13 cellular contexts compared by ENCODE assay signal in genomic region chr1:22799971-22800370, GRCh38.
"Had no signal": no experiment of that assay in that cellular context is flagged by ENCODE, and none has a peak within 500 bp of the region (broad histone marks: within the 10 kb centered on the region; RNA-seq: fewer than 3 reads in every experiment).

No MANE protein-coding gene starts in this region.

- H3K9me3 ChIP-seq: ascending aorta, transverse colon, vagina had no signal

- H3K4me3 ChIP-seq: ascending aorta, transverse colon, vagina had no signal

- H3K27me3 ChIP-seq: ascending aorta, transverse colon, vagina had no signal

- H3K79me2 ChIP-seq: parathyroid adenoma had no signal

- H3K27ac Mint-ChIP-seq: activated CD4-positive, alpha-beta T cell treated with anti-CD3 and anti-CD28 coated beads, Interleukin-2, amount 10 ng/mL, durations not matched to agents 7 days and 5 days; activated naive CD8-positive, alpha-beta T cell treated with anti-CD3 and anti-CD28 coated beads, Interleukin-2, amount 10 ng/mL, durations not matched to agents 7 days and 5 days; activated T-helper 1 cell treated with anti-CD3 and anti-CD28 coated beads, Interleukin-12 subunit alpha, Interleukin-12 subunit beta, Interleukin-2, Interleukin-4 antibody, amounts not matched to agents 30 ng/mL and 10 ng/mL and 1 ng/mL, durations not matched to agents 14 hours and 24 hours and 36 hours; stimulated activated memory B cell treated with anti-CD40 and anti-IgM and Interleukin-4, amounts not matched to agents 10 μg/mL and 1 μg/mL and 100 μg/mL, for 72 hours had no signal

- H3K27me3 Mint-ChIP-seq: activated CD4-positive, alpha-beta T cell treated with anti-CD3 and anti-CD28 coated beads, Interleukin-2, amount 10 ng/mL, durations not matched to agents 7 days and 5 days had no signal

- H3K9ac ChIP-seq: parathyroid adenoma had no signal

- H3K36me3 ChIP-seq: ascending aorta, transverse colon, vagina had no signal

- H3K36me3 Mint-ChIP-seq: activated naive CD8-positive, alpha-beta T cell treated with anti-CD3 and anti-CD28 coated beads, Interleukin-2, amount 10 ng/mL, durations not matched to agents 7 days and 5 days; stimulated activated memory B cell treated with anti-CD40 and anti-IgM and Interleukin-4, amounts not matched to agents 10 μg/mL and 1 μg/mL and 100 μg/mL, for 72 hours had no signal

- H3K4me1 ChIP-seq: parathyroid adenoma had no signal

- H3K4me3 Mint-ChIP-seq: activated CD4-positive, alpha-beta T cell treated with anti-CD3 and anti-CD28 coated beads, Interleukin-2, amount 10 ng/mL, durations not matched to agents 7 days and 5 days; activated naive CD8-positive, alpha-beta T cell treated with anti-CD3 and anti-CD28 coated beads, Interleukin-2, amount 10 ng/mL, durations not matched to agents 7 days and 5 days; activated T-helper 1 cell treated with anti-CD3 and anti-CD28 coated beads, Interleukin-12 subunit alpha, Interleukin-12 subunit beta, Interleukin-2, Interleukin-4 antibody, amounts not matched to agents 30 ng/mL and 10 ng/mL and 1 ng/mL, durations not matched to agents 14 hours and 24 hours and 36 hours; nephron; stimulated activated memory B cell treated with anti-CD40 and anti-IgM and Interleukin-4, amounts not matched to agents 10 μg/mL and 1 μg/mL and 100 μg/mL, for 72 hours had no signal

- H3K4me1 Mint-ChIP-seq: activated CD4-positive, alpha-beta T cell treated with anti-CD3 and anti-CD28 coated beads, Interleukin-2, amount 10 ng/mL, durations not matched to agents 7 days and 5 days; activated naive CD8-positive, alpha-beta T cell treated with anti-CD3 and anti-CD28 coated beads, Interleukin-2, amount 10 ng/mL, durations not matched to agents 7 days and 5 days; stimulated activated memory B cell treated with anti-CD40 and anti-IgM and Interleukin-4, amounts not matched to agents 10 μg/mL and 1 μg/mL and 100 μg/mL, for 72 hours had no signal

- H2AFZ ChIP-seq: parathyroid adenoma had no signal

- H3K9me3 Mint-ChIP-seq: activated CD4-positive, alpha-beta T cell treated with anti-CD3 and anti-CD28 coated beads, Interleukin-2, amount 10 ng/mL, durations not matched to agents 7 days and 5 days; activated naive CD8-positive, alpha-beta T cell treated with anti-CD3 and anti-CD28 coated beads, Interleukin-2, amount 10 ng/mL, durations not matched to agents 7 days and 5 days; activated T-helper 1 cell treated with anti-CD3 and anti-CD28 coated beads, Interleukin-12 subunit alpha, Interleukin-12 subunit beta, Interleukin-2, Interleukin-4 antibody, amounts not matched to agents 30 ng/mL and 10 ng/mL and 1 ng/mL, durations not matched to agents 14 hours and 24 hours and 36 hours; nephron; stimulated activated memory B cell treated with anti-CD40 and anti-IgM and Interleukin-4, amounts not matched to agents 10 μg/mL and 1 μg/mL and 100 μg/mL, for 72 hours had no signal

- DNase-seq: activated CD4-positive, alpha-beta T cell treated with anti-CD3 and anti-CD28 coated beads, Interleukin-2, amount 10 ng/mL, durations not matched to agents 7 days and 5 days; activated CD4-positive, CD25-positive, alpha-beta regulatory T cell; activated naive CD4-positive, alpha-beta T cell; activated naive CD8-positive, alpha-beta T cell treated with anti-CD3 and anti-CD28 coated beads, Interleukin-2, amount 10 ng/mL, durations not matched to agents 7 days and 5 days; stimulated activated CD4-positive, alpha-beta T cell treated with anti-CD3 and anti-CD28 coated beads, Interleukin-12 subunit alpha, Interleukin-12 subunit beta, amount 100 ng/mL, for 4 hours; stimulated activated CD4-positive, alpha-beta T cell treated with anti-CD3 and anti-CD28 coated beads, Interleukin-2, amount 100 ng/mL, for 24 hours; transverse colon had no signal

- H3K27ac ChIP-seq: ascending aorta, parathyroid adenoma, transverse colon, vagina had no signal
